Comparison of ENCODE assay signal across 10 cellular contexts in genomic region chr9:77647267-77647658, GRCh38. TPM values are rescaled to one million over a fixed set of nuclear protein-coding genes. Genes with fewer than 3 reads are reported as not detected.
DNase-seq lines count a peak whose midpoint lies in the region; ATAC-seq and TF ChIP-seq lines count a peak whose summit lies in the region.
"Had no signal": no experiment of that assay in that cellular context is flagged by ENCODE, and none has a peak within 500 bp of the region (broad histone marks: within the 10 kb centered on the region; RNA-seq: fewer than 3 reads in every experiment).

No MANE protein-coding gene starts in this region.

- no peaks in the 10 kb centered on the region for H3K9me3 Mint-ChIP-seq in CD4-positive, alpha-beta T cell

- H3K4me3 ChIP-seq in fibroblast of pulmonary artery (replicated peaks; ENCODE audit: low read depth, low read length) (peak overlapping the region; percentile 59), osteoblast (ENCODE audit: insufficient read depth, low read length) (peak overlapping the region; percentile 73), PC-3 (ENCODE audit: low read length) (no peak overlapping the region)

- no peaks in the 10 kb centered on the region for H3K79me2 ChIP-seq in osteoblast (ENCODE audit: insufficient read depth, low read length)
- no peaks in the 10 kb centered on the region for H3K79me2 ChIP-seq in PC-3 (ENCODE audit: low read length)

- H3K4me1 Mint-ChIP-seq in CD4-positive, alpha-beta T cell (ENCODE audit: low read depth) = peaks cover 15% of the 10 kb centered on the region
- peaks cover 8% of the 10 kb centered on the region for H3K4me1 Mint-ChIP-seq in T-helper 17 cell

- no peak for ATAC-seq in CD4-positive, alpha-beta T cell (ENCODE audit: poor library complexity)
- ATAC-seq in T-helper 17 cell = no peak
- no peak for ATAC-seq in PC-3
- ATAC-seq in GM19467 (IDR thresholded peaks at IDR 0.05; ENCODE audit: unreplicated experiment) = no peak

- H3K36me3 Mint-ChIP-seq in CD4-positive, alpha-beta T cell (ENCODE audit: low read depth) = no peaks in the 10 kb centered on the region
- H3K36me3 Mint-ChIP-seq in T-helper 17 cell (ENCODE audit: low read depth) = peaks cover 6% of the 10 kb centered on the region

- peak overlapping the region; percentile 35 for H3K4me3 Mint-ChIP-seq in CD4-positive, alpha-beta T cell
- H3K4me3 Mint-ChIP-seq in T-helper 17 cell = peak overlapping the region; percentile 73

- no peaks in the 10 kb centered on the region for H3K9me2 ChIP-seq in PC-3 (replicated peaks; ENCODE audit: low read length)

- no peak for DNase-seq in CD4-positive, alpha-beta T cell
- DNase-seq in T-helper 17 cell (no peak), fibroblast of pulmonary artery (ENCODE audit: low read depth) (no peak), osteoblast (ENCODE audit: insufficient read length, low spot score, missing footprints) (peak; percentile 32), caudate nucleus (lab: John Stamatoyannopoulos, UW) (no peak), PC-3 (no peak), Kasumi-1 (lab: John Stamatoyannopoulos, UW) (no peak)
- DNase-seq: effector CD8-positive, alpha-beta T cell; NCI-H187 had no signal

- CTCF ChIA-PET in CD4-positive, alpha-beta T cell (lab: Charles Lee) = no interaction called here
- CTCF ChIA-PET in PC-3 (lab: Charles Lee) = no interaction called here

- H3K4me1 ChIP-seq in osteoblast (ENCODE audit: insufficient read depth, low read length) (no peaks in the 10 kb centered on the region), PC-3 (ENCODE audit: insufficient read depth, low read length) (peaks cover 6% of the 10 kb centered on the region)

- H3K27me3 Mint-ChIP-seq in CD4-positive, alpha-beta T cell = peaks cover 58% of the 10 kb centered on the region
- H3K27me3 Mint-ChIP-seq in T-helper 17 cell = peaks cover 73% of the 10 kb centered on the region

- POLR2A ChIA-PET in CD4-positive, alpha-beta T cell (lab: Charles Lee) = no interaction called here
- POLR2A ChIA-PET in PC-3 (lab: Charles Lee; ENCODE audit: unreplicated experiment) = no interaction called here

- no peak overlapping the region for H3K9ac ChIP-seq in PC-3 (ENCODE audit: low read length)

- no peak overlapping the region for H3K27ac ChIP-seq in CD4-positive, alpha-beta T cell (ENCODE audit: low read depth, low read length)
- no peak overlapping the region for H3K27ac ChIP-seq in osteoblast (ENCODE audit: low read depth, low read length)
- no peak overlapping the region for H3K27ac ChIP-seq in caudate nucleus (ENCODE audit: low read depth, low read length)
- H3K27ac ChIP-seq in PC-3 (ENCODE audit: low read length) = no peak overlapping the region

- peak overlapping the region; percentile 88 for H3K4me2 ChIP-seq in osteoblast (ENCODE audit: insufficient read depth, low read length)
- no peak overlapping the region for H3K4me2 ChIP-seq in PC-3 (ENCODE audit: low read length)

- no peaks in the 10 kb centered on the region for H3K9me3 ChIP-seq in CD4-positive, alpha-beta T cell (ENCODE audit: control insufficient read depth, low read length)
- no peaks in the 10 kb centered on the region for H3K9me3 ChIP-seq in T-helper 17 cell (ENCODE audit: control insufficient read depth, low read length, poor library complexity, severe bottlenecking)
- H3K9me3 ChIP-seq in osteoblast (ENCODE audit: low read depth, low read length) = no peaks in the 10 kb centered on the region
- H3K9me3 ChIP-seq in PC-3 (ENCODE audit: low read length) = no peaks in the 10 kb centered on the region

- BruUV-seq in PC-3 (replicated peaks; lab: Mats Ljungman, UMichigan) = no TSS peak

- H2AFZ ChIP-seq in osteoblast (ENCODE audit: low read length) (no peak overlapping the region), PC-3 (ENCODE audit: low read length) (no peak overlapping the region)

- peaks cover 41% of the 10 kb centered on the region for H3K27me3 ChIP-seq in CD4-positive, alpha-beta T cell (ENCODE audit: control insufficient read depth, insufficient read depth, low read length)
- H3K27me3 ChIP-seq in osteoblast (ENCODE audit: insufficient read depth, low read length) = peaks cover 41% of the 10 kb centered on the region
- no peaks in the 10 kb centered on the region for H3K27me3 ChIP-seq in PC-3 (ENCODE audit: low read length)

- H4K20me1 ChIP-seq in osteoblast (ENCODE audit: insufficient read depth, low read length) (no peaks in the 10 kb centered on the region), PC-3 (ENCODE audit: low read length) (no peaks in the 10 kb centered on the region)

- no peaks in the 10 kb centered on the region for H3F3A ChIP-seq in PC-3 (ENCODE audit: low read length, unreplicated experiment)

- TF ChIP-seq CTCF in CD4-positive, alpha-beta T cell (IDR thresholded peaks at IDR 0.05) = no peak
- TF ChIP-seq CTCF in fibroblast of pulmonary artery (IDR thresholded peaks at IDR 0.05; ENCODE audit: low read length, missing control alignments) = no peak
- no peak for TF ChIP-seq CTCF in osteoblast (IDR thresholded peaks at IDR 0.05; ENCODE audit: extremely low read depth, low read depth, low read length)
- no peak for TF ChIP-seq CTCF in PC-3 (conservative IDR thresholded peaks at IDR 0.05; ENCODE audit: low read depth, low read length)

- intact Hi-C loops in CD4-positive, alpha-beta T cell (cut with DNase I, micrococcal nuclease) = no loop called here
- intact Hi-C loops in PC-3 (cut with micrococcal nuclease) = no loop called here

- H3K27ac Mint-ChIP-seq in CD4-positive, alpha-beta T cell = no peak overlapping the region
- H3K27ac Mint-ChIP-seq in T-helper 17 cell = no peak overlapping the region

- no peaks in the 10 kb centered on the region for H3K36me3 ChIP-seq in osteoblast (ENCODE audit: insufficient read depth, low read length)
- no peaks in the 10 kb centered on the region for H3K36me3 ChIP-seq in PC-3 (ENCODE audit: low read depth, low read length)

RNA-seq across cellular contexts. Expression of gene GNA14, which starts 0.9 kb away (rescaled TPM):
- not detected for total RNA-seq in CD4-positive, alpha-beta T cell
- total RNA-seq in T-helper 17 cell (not detected), osteoblast (0.59 and 0.72 TPM in 2 replicates), PC-3 (2014; rRNA removed) (1.2 and 2.5 TPM in 2 replicates)
